15 cellular contexts compared by ENCODE assay signal in genomic region chr3:130926504-130926903, GRCh38.
"Had no signal": no experiment of that assay in that cellular context is flagged by ENCODE, and none has a peak within 500 bp of the region (broad histone marks: within the 10 kb centered on the region; RNA-seq: fewer than 3 reads in every experiment).

No MANE protein-coding gene starts in this region.

- H3K27ac ChIP-seq: coronary artery, pancreas, thoracic aorta had no signal

- H3K4me3 ChIP-seq: coronary artery, pancreas, thoracic aorta had no signal

- H3K9me3 ChIP-seq: pancreas had no signal

- H3K27me3 Mint-ChIP-seq: activated T-cell treated with anti-CD3 and anti-CD28 coated beads, Interleukin-2, amount 50 U/mL, for 24 hours had no signal

- H3K4me1 ChIP-seq: pancreas had no signal

- DNase-seq: activated CD4-positive, alpha-beta T cell treated with anti-CD3 and anti-CD28 coated beads, Interleukin-2, amount 50 U/mL, for 48 hours; activated CD4-positive, CD25-positive, alpha-beta regulatory T cell treated with anti-CD3 and anti-CD28 coated beads, Interleukin-2, amount 50 U/mL, for 72 hours; activated effector memory CD4-positive, alpha-beta T cell treated with Interleukin-2 at 50 U/mL for 16 hours; activated naive CD4-positive, alpha-beta T cell treated with anti-CD3 and anti-CD28 coated beads, Interleukin-2, amount 50 U/mL, for 16 hours; activated T-cell treated with anti-CD3 and anti-CD28 coated beads, Interleukin-2, amount 50 U/mL, for 24 hours; caudate nucleus; effector CD4-positive, alpha-beta T cell; foreskin melanocyte; pancreas; stimulated activated CD4-positive, alpha-beta T cell treated with anti-CD3 and anti-CD28 coated beads, Interleukin-12 subunit alpha, Interleukin-12 subunit beta, amount 100 ng/mL, for 4 hours had no signal

- H3K4me3 Mint-ChIP-seq: activated T-cell treated with anti-CD3 and anti-CD28 coated beads, Interleukin-2, amount 50 U/mL, for 24 hours; mesothelial cell of epicardium; neural crest cell; stimulated activated effector memory CD8-positive, alpha-beta T cell treated with anti-CD3 and anti-CD28 coated beads, Interleukin-12 subunit alpha, Interleukin-12 subunit beta, amount 100 ng/mL, for 72 hours had no signal

- ATAC-seq: pancreas; stimulated activated effector memory CD8-positive, alpha-beta T cell treated with anti-CD3 and anti-CD28 coated beads, Interleukin-12 subunit alpha, Interleukin-12 subunit beta, amount 100 ng/mL, for 72 hours had no signal

- H3K36me3 ChIP-seq: pancreas, thoracic aorta had no signal

- H3K27ac Mint-ChIP-seq: activated T-cell treated with anti-CD3 and anti-CD28 coated beads, Interleukin-2, amount 50 U/mL, for 24 hours; mesothelial cell of epicardium; stimulated activated effector memory CD8-positive, alpha-beta T cell treated with anti-CD3 and anti-CD28 coated beads, Interleukin-12 subunit alpha, Interleukin-12 subunit beta, amount 100 ng/mL, for 72 hours had no signal

- H3K27me3 ChIP-seq: pancreas had no signal

- H3K4me1 Mint-ChIP-seq: mesothelial cell of epicardium had no signal
